Comparison of ENCODE assay signal across 9 cellular contexts in genomic region chr17:77186141-77186604, GRCh38.
DNase-seq lines count a peak whose midpoint lies in the region; ATAC-seq and TF ChIP-seq lines count a peak whose summit lies in the region.
"Had no signal": no experiment of that assay in that cellular context is flagged by ENCODE, and none has a peak within 500 bp of the region (broad histone marks: within the 10 kb centered on the region; RNA-seq: fewer than 3 reads in every experiment).

No MANE protein-coding gene starts in this region.

- TF ChIP-seq CTCF in OCI-LY1 (IDR thresholded peaks at IDR 0.05; ENCODE audit: low read length): no peak

- peak overlapping the region; percentile 24 for H3K27ac ChIP-seq in OCI-LY1 (ENCODE audit: low read depth, low read length, poor library complexity, severe bottlenecking)

- ATAC-seq in central memory CD8-positive, alpha-beta T cell (replicated peaks; ENCODE audit: extremely low read depth, poor library complexity, severe bottlenecking): peak; percentile 40
- ATAC-seq in HG03039 (IDR thresholded peaks at IDR 0.05; ENCODE audit: unreplicated experiment): no peak

- peaks cover 43% of the 10 kb centered on the region for H3K4me1 Mint-ChIP-seq in central memory CD8-positive, alpha-beta T cell

- H3K9ac ChIP-seq in OCI-LY1 (ENCODE audit: low read length): no peak overlapping the region

- no peaks in the 10 kb centered on the region for H3K27me3 ChIP-seq in OCI-LY1 (ENCODE audit: insufficient read depth, low read length)

- DNase-seq in ELF-1 (ENCODE audit: low read depth, low spot score) (peak; percentile 11), posterior cingulate gyrus (peak in 6 of 10 donors; percentile 31 to 88 (median 56)), T1000 (lab: John Stamatoyannopoulos, UW) (no peak), inferior parietal cortex (ENCODE audit: extremely low spot score) (no peak)
- no peak for DNase-seq in central memory CD8-positive, alpha-beta T cell (ENCODE audit: low spot score in 2 of 2)
- DNase-seq in stimulated activated naive CD4-positive, alpha-beta T cell (lab: John Stamatoyannopoulos, UW): no peak
- DNase-seq: DMS53 had no signal

- H3K36me3 ChIP-seq in OCI-LY1 (ENCODE audit: insufficient read depth, low read length): peaks cover 16% of the 10 kb centered on the region; the same call in 1 of the 2 replicates

- H3K4me3 Mint-ChIP-seq in central memory CD8-positive, alpha-beta T cell: no peak overlapping the region

- intact Hi-C loops in posterior cingulate gyrus (cut with DNase I): no loop called here

- H3K9me2 ChIP-seq in OCI-LY1 (ENCODE audit: low read depth, low read length): no peaks in the 10 kb centered on the region

- H2AFZ ChIP-seq in OCI-LY1 (ENCODE audit: low read length): no peak overlapping the region

- H3K4me3 ChIP-seq in OCI-LY1 (ENCODE audit: low read depth, low read length, poor library complexity, severe bottlenecking): no peak overlapping the region

- H3K4me1 ChIP-seq in OCI-LY1 (ENCODE audit: insufficient read depth, low read length, severe bottlenecking): peaks cover 82% of the 10 kb centered on the region

- H4K20me1 ChIP-seq in OCI-LY1 (ENCODE audit: insufficient read depth, low read length): no peaks in the 10 kb centered on the region

- no peaks in the 10 kb centered on the region for H3K27me3 Mint-ChIP-seq in central memory CD8-positive, alpha-beta T cell

- no peaks in the 10 kb centered on the region for H3K9me3 ChIP-seq in OCI-LY1 (ENCODE audit: low read length)

- H3K4me2 ChIP-seq in OCI-LY1 (ENCODE audit: low read length): peak overlapping the region; percentile 18; the same call in 1 of the 2 replicates

- H3K79me2 ChIP-seq in OCI-LY1 (ENCODE audit: insufficient read depth, low read length): peaks cover 20% of the 10 kb centered on the region

- peaks cover 7% of the 10 kb centered on the region for H3K36me3 Mint-ChIP-seq in central memory CD8-positive, alpha-beta T cell (ENCODE audit: insufficient read depth)

- H3F3A ChIP-seq in OCI-LY1 (ENCODE audit: insufficient read depth, low read length): no peaks in the 10 kb centered on the region

- H3K9me3 Mint-ChIP-seq in central memory CD8-positive, alpha-beta T cell: no peaks in the 10 kb centered on the region

- no peak overlapping the region for H3K27ac Mint-ChIP-seq in central memory CD8-positive, alpha-beta T cell (ENCODE audit: low read depth)

Comparison
In these comparisons a context has a peak if more than half of its experiments do, and no peak if none do; other contexts are left out.
1. DNase-seq: peak in ELF-1 (single experiment) and posterior cingulate gyrus (6 of 10); none in central memory CD8-positive, alpha-beta T cell (0 of 2), T1000 (single experiment), inferior parietal cortex (single experiment) and stimulated activated naive CD4-positive, alpha-beta T cell (0 of 6).